ENCODE assay signal across 14 cellular contexts in the genomic region with DNA sequence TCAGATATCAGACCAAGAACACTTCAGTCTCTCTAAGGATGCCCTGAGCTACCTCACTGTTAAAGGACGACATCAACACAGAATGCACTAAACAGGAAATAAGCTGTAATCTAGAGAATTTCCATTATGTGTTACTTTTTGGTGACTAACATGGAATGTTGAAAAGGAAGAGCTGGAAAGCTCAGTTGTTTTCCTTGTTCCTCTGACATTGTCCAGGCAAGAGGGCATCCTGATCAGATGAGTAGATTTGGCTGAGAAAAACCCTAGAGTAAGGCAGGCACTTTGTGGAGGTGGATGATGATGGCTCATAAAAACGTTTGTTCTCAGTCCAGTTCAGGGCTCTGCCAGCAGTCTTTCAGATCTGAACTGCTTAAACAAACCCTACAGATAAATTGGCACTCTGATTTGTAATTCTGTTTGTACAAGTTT. TPM values are rescaled to one million over a fixed set of nuclear protein-coding genes. Genes with fewer than 3 reads are reported as not detected.
DNase-seq lines count a peak whose midpoint lies in the region; ATAC-seq and TF ChIP-seq lines count a peak whose summit lies in the region.
"Had no signal": no experiment of that assay in that cellular context is flagged by ENCODE, and none has a peak within 500 bp of the region (broad histone marks: within the 10 kb centered on the region; RNA-seq: fewer than 3 reads in every experiment).

No MANE protein-coding gene starts in this region.

- CTCF ChIA-PET in PC-3 (lab: Charles Lee): interaction anchor here (0.6 kb wide), 1 partner anchor 25 kb away, joined by 3 read pairs; no protein-coding TSS in a partner anchor

- DNase-seq in cardiac muscle cell (ENCODE audit: low read depth in 1 of 2, low spot score in 1 of 2) (peak in 1 of 2 donors; percentile 56), cardiac septum (ENCODE audit: low spot score) (no peak), PC-3 (no peak), fibroblast of pulmonary artery (ENCODE audit: low read depth) (peak; percentile 74), transverse colon (no peak), testis (no peak)
- DNase-seq: activated CD4-positive, CD25-positive, alpha-beta regulatory T cell; AML-193; foreskin melanocyte; left ventricle myocardium superior; SJCRH30 had no signal

- TF ChIP-seq POLR2A in transverse colon (IDR thresholded peaks at IDR 0.05): no peak
- no peak for TF ChIP-seq POLR2A in testis (IDR thresholded peaks at IDR 0.05)

- H3K4me1 ChIP-seq in cardiac muscle cell (ENCODE audit: low read depth) (peaks cover 4% of the 10 kb centered on the region), PC-3 (ENCODE audit: insufficient read depth, low read length) (no peaks in the 10 kb centered on the region), transverse colon (peaks cover 0 to 10% (median 8%) of the 10 kb centered on the region in 4 donors), testis (no peaks in the 10 kb centered on the region)
- H3K4me1 ChIP-seq: SJCRH30 had no signal

- WGBS in transverse colon (ENCODE audit: low coverage in 1 of 2), 2 donors: 0 to 27% methylated on average over 1 to 2 of the region's 2 CpGs
- WGBS in testis, 2 donors: 25% methylated on average over 2 of the region's 2 CpGs

- H3K27ac ChIP-seq in cardiac muscle cell: peak overlapping the region; percentile 57
- H3K27ac ChIP-seq in PC-3 (ENCODE audit: low read length): no peak overlapping the region
- peak overlapping the region; percentile 22 to 47 (median 40) for H3K27ac ChIP-seq in transverse colon
- no peak overlapping the region for H3K27ac ChIP-seq in testis
- H3K27ac ChIP-seq: HL-60, SJCRH30 had no signal

- H3K9ac ChIP-seq in PC-3 (ENCODE audit: low read length): no peak overlapping the region

- H3K9me2 ChIP-seq in PC-3 (replicated peaks; ENCODE audit: low read length): no peaks in the 10 kb centered on the region

- TF ChIP-seq EP300 in transverse colon (IDR thresholded peaks at IDR 0.05; ENCODE audit: low read depth): no peak

- intact Hi-C loops in cardiac septum (cut with DNase I): no loop called here
- intact Hi-C loops in PC-3 (cut with micrococcal nuclease): no loop called here
- intact Hi-C loops in transverse colon (cut with DNase I; ENCODE audit: low total_unique reads): no loop called here
- intact Hi-C loops in testis (cut with DNase I; ENCODE audit: low total_unique reads): no loop called here

- no peaks in the 10 kb centered on the region for H4K20me1 ChIP-seq in PC-3 (ENCODE audit: low read length)

- H3K36me3 ChIP-seq in cardiac muscle cell (no peaks in the 10 kb centered on the region), PC-3 (ENCODE audit: low read depth, low read length) (peaks cover 13% of the 10 kb centered on the region), transverse colon (peaks cover 0 to 5% (median 0%) of the 10 kb centered on the region in 4 donors), testis (ENCODE audit: low read depth, missing control alignments) (no peaks in the 10 kb centered on the region)

- no TSS peak for BruUV-seq in PC-3 (replicated peaks; lab: Mats Ljungman, UMichigan)

- H3F3A ChIP-seq in PC-3 (ENCODE audit: low read length, unreplicated experiment): no peaks in the 10 kb centered on the region

- H3K9me3 ChIP-seq in cardiac muscle cell (ENCODE audit: low read depth): no peaks in the 10 kb centered on the region
- H3K9me3 ChIP-seq in PC-3 (ENCODE audit: low read length): no peaks in the 10 kb centered on the region
- H3K9me3 ChIP-seq in transverse colon: no peaks in the 10 kb centered on the region
- H3K9me3 ChIP-seq in testis: no peaks in the 10 kb centered on the region
- H3K9me3 ChIP-seq: SJCRH30 had no signal

- H3K4me3 ChIP-seq in cardiac muscle cell (no peak overlapping the region), PC-3 (ENCODE audit: low read length) (no peak overlapping the region), fibroblast of pulmonary artery (replicated peaks; ENCODE audit: low read depth, low read length) (no peak overlapping the region), transverse colon (no peak overlapping the region), testis (no peak overlapping the region)
- H3K4me3 ChIP-seq: SJCRH30 had no signal

- no peaks in the 10 kb centered on the region for H3K79me2 ChIP-seq in PC-3 (ENCODE audit: low read length)

- H3K27me3 ChIP-seq in cardiac muscle cell (no peaks in the 10 kb centered on the region), PC-3 (ENCODE audit: low read length) (no peaks in the 10 kb centered on the region), transverse colon (no peaks in the 10 kb centered on the region), testis (no peaks in the 10 kb centered on the region)
- H3K27me3 ChIP-seq: SJCRH30 had no signal

- POLR2A ChIA-PET in PC-3 (lab: Charles Lee; ENCODE audit: unreplicated experiment): no interaction called here

- H3K4me2 ChIP-seq in PC-3 (ENCODE audit: low read length): no peak overlapping the region

- TF ChIP-seq CTCF in cardiac muscle cell (IDR thresholded peaks at IDR 0.05; ENCODE audit: low read depth, low read length) (no peak), PC-3 (conservative IDR thresholded peaks at IDR 0.05; ENCODE audit: low read depth, low read length) (no peak), fibroblast of pulmonary artery (IDR thresholded peaks at IDR 0.05; ENCODE audit: low read length, missing control alignments) (no peak), transverse colon (IDR thresholded peaks at IDR 0.05) (no peak), testis (IDR thresholded peaks at IDR 0.05) (no peak)

- in situ Hi-C loops in transverse colon (cut with MboI; ENCODE audit: low pct_ligation_motif_present in 1 of 4, low pct_unique_long_range_greater_than_20kb in 1 of 4, low sequenced_read_pairs in 3 of 4): no loop called here

- ATAC-seq in PC-3: peak; percentile 52
- no peak for ATAC-seq in GM21423 (IDR thresholded peaks at IDR 0.05; ENCODE audit: unreplicated experiment)
- no peak for ATAC-seq in HG03442 (IDR thresholded peaks at IDR 0.05; ENCODE audit: unreplicated experiment)
- ATAC-seq: left ventricle myocardium superior had no signal

- H2AFZ ChIP-seq in PC-3 (ENCODE audit: low read length): no peak overlapping the region

RNA-seq across cellular contexts. Expression of a gene that starts 34.0 kb away (rescaled TPM):
- 6.3 and 6.4 TPM in 2 replicates for total RNA-seq in cardiac muscle cell
- 5.0 and 7.3 TPM in 2 replicates for polyA plus RNA-seq in cardiac muscle cell
- total RNA-seq in cardiac septum: 2.2 TPM
- 8.4 and 12.4 TPM in 2 replicates for total RNA-seq in PC-3 (2014; rRNA removed)
- 10 to 100 TPM in 2 of 4 donors, 1 to 10 TPM in 2; 2.6 to 35.9 (median 11.4) TPM for total RNA-seq in transverse colon
- total RNA-seq in testis: 10 to 100 TPM; 26.3 to 27.7 TPM
- polyA plus RNA-seq in testis (ENCODE audit: insufficient read depth, low read depth, low replicate concordance): 13.3 TPM

RNA-seq across cellular contexts. Expression of a gene that starts 34.2 kb away (rescaled TPM):
- total RNA-seq in cardiac muscle cell (0.32 and 0.74 TPM in 2 replicates), cardiac septum (0.83 TPM), PC-3 (2014; rRNA removed) (2.3 and 4.4 TPM in 2 replicates), transverse colon (1 to 10 TPM in 1 of 4 donors, under 1 TPM in 1, not detected in 2; 0.27 to 1.3 TPM), testis (1 to 10 TPM; 3.7 to 5.3 TPM)
- polyA plus RNA-seq in cardiac muscle cell (1.9 and 2.6 TPM in 2 replicates), testis (ENCODE audit: insufficient read depth, low read depth, low replicate concordance) (2.9 TPM)

RNA-seq across cellular contexts. Expression of a gene that starts 45.9 kb away (rescaled TPM):
- 6.5 and 13.8 TPM in 2 replicates for total RNA-seq in cardiac muscle cell
- 7.3 and 8.2 TPM in 2 replicates for polyA plus RNA-seq in cardiac muscle cell
- total RNA-seq in cardiac septum: 15.2 TPM
- total RNA-seq in PC-3 (2014; rRNA removed): 44.0 and 60.2 TPM in 2 replicates
- 100 to 1,000 TPM in 2 of 4 donors, 10 to 100 TPM in 2; 67.5 to 251 (median 97.7) TPM for total RNA-seq in transverse colon
- total RNA-seq in testis: 10 to 100 TPM; 66.4 to 76.3 TPM
- polyA plus RNA-seq in testis (ENCODE audit: insufficient read depth, low read depth, low replicate concordance): 38.9 TPM

Comparison
In these comparisons a context has a peak if more than half of its experiments do, and no peak if none do; other contexts are left out.
1. H3K27ac ChIP-seq: peak in cardiac muscle cell (single experiment) and transverse colon (4 of 4); none in PC-3 (single experiment) and testis (0 of 2).